1 cellular context compared by ENCODE assay signal in genomic region chr3:4841225-4841624, GRCh38.
TF ChIP-seq lines count a peak whose summit lies in the region.

No MANE protein-coding gene starts in this region.

TF ChIP-seq in GM23338, 12 proteins besides CTCF, POLR2A, EP300 and RAD21 (continued from another document):
- TF ChIP-seq, protein P1, sequence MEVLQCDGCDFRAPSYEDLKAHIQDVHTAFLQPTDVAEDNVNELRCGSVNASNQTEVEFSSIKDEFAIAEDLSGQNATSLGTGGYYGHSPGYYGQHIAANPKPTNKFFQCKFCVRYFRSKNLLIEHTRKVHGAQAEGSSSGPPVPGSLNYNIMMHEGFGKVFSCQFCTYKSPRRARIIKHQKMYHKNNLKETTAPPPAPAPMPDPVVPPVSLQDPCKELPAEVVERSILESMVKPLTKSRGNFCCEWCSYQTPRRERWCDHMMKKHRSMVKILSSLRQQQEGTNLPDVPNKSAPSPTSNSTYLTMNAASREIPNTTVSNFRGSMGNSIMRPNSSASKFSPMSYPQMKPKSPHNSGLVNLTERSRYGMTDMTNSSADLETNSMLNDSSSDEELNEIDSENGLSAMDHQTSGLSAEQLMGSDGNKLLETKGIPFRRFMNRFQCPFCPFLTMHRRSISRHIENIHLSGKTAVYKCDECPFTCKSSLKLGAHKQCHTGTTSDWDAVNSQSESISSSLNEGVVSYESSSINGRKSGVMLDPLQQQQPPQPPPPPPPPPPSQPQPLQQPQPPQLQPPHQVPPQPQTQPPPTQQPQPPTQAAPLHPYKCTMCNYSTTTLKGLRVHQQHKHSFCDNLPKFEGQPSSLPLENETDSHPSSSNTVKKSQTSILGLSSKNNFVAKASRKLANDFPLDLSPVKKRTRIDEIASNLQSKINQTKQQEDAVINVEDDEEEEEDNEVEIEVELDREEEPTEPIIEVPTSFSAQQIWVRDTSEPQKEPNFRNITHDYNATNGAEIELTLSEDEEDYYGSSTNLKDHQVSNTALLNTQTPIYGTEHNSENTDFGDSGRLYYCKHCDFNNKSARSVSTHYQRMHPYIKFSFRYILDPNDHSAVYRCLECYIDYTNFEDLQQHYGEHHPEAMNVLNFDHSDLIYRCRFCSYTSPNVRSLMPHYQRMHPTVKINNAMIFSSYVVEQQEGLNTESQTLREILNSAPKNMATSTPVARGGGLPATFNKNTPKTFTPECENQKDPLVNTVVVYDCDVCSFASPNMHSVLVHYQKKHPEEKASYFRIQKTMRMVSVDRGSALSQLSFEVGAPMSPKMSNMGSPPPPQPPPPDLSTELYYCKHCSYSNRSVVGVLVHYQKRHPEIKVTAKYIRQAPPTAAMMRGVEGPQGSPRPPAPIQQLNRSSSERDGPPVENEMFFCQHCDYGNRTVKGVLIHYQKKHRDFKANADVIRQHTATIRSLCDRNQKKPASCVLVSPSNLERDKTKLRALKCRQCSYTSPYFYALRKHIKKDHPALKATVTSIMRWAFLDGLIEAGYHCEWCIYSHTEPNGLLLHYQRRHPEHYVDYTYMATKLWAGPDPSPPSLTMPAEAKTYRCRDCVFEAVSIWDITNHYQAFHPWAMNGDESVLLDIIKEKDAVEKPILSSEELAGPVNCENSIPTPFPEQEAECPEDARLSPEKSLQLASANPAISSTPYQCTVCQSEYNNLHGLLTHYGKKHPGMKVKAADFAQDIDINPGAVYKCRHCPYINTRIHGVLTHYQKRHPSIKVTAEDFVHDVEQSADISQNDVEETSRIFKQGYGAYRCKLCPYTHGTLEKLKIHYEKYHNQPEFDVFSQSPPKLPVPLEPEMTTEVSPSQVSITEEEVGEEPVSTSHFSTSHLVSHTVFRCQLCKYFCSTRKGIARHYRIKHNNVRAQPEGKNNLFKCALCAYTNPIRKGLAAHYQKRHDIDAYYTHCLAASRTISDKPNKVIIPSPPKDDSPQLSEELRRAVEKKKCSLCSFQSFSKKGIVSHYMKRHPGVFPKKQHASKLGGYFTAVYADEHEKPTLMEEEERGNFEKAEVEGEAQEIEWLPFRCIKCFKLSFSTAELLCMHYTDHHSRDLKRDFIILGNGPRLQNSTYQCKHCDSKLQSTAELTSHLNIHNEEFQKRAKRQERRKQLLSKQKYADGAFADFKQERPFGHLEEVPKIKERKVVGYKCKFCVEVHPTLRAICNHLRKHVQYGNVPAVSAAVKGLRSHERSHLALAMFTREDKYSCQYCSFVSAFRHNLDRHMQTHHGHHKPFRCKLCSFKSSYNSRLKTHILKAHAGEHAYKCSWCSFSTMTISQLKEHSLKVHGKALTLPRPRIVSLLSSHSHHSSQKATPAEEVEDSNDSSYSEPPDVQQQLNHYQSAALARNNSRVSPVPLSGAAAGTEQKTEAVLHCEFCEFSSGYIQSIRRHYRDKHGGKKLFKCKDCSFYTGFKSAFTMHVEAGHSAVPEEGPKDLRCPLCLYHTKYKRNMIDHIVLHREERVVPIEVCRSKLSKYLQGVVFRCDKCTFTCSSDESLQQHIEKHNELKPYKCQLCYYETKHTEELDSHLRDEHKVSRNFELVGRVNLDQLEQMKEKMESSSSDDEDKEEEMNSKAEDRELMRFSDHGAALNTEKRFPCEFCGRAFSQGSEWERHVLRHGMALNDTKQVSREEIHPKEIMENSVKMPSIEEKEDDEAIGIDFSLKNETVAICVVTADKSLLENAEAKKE (CRISPR knock-in tag; IDR thresholded peaks at IDR 0.05): no peak
- TF ChIP-seq ZNF114 (CRISPR knock-in tag; IDR thresholded peaks at IDR 0.05): no peak
- TF ChIP-seq CREB1 (CRISPR knock-in tag; IDR thresholded peaks at IDR 0.05; ENCODE audit: low read depth): no peak
